Comparison of ENCODE assay signal across 9 cellular contexts in the genomic region with DNA sequence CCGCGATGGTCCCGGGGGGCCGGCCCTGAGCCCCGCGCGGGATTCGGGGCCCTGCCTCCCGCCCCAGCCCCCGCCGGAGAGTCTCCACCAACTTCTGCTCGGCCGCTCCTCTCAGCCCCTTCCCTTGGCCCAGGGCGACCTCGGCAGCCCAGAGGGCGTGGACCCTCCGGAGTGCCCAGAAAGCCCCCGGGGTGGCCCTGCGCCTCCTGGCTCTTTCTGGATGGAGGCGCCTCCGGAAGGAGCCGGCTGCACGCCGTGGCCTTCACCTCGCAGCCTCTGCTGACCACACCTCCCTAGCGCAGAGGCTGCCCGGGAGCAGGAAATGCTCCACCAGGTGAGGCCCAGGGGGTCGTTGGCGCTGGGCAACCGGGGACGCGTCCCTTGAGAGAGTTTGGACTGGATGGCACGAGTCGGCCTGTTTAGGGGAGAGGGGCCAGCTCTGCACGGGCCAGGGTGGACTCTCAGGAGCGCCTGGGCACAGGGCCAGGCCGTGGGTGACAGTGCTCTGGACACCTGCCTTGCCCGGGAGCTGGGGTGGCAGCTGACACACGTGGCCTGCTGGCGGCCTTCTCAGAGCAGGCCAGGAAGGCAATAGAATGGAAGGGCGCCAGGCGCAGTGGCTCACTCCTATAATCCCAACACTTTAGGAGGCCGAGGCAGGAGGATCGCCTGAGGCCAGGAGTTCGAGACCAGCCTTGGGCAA. TPM values are rescaled to one million over a fixed set of nuclear protein-coding genes. Genes with fewer than 3 reads are reported as not detected.
A peak's percentile ranks its signal among the peaks of the same experiment; 100 is the strongest.
DNase-seq lines count a peak whose midpoint lies in the region; ATAC-seq and TF ChIP-seq lines count a peak whose summit lies in the region.
"Had no signal": no experiment of that assay in that cellular context is flagged by ENCODE, and none has a peak within 500 bp of the region (broad histone marks: within the 10 kb centered on the region; RNA-seq: fewer than 3 reads in every experiment).

No MANE protein-coding gene starts in this region.

- H3K4me1 ChIP-seq in HAP-1 (peaks cover 6% of the 10 kb centered on the region), SJSA1 (replicated peaks) (peaks cover 3% of the 10 kb centered on the region; the same call in 1 of the 2 replicates), gastroesophageal sphincter (peaks cover 0 to 23% (median 4%) of the 10 kb centered on the region in 3 donors), parathyroid adenoma (peaks cover 2% of the 10 kb centered on the region)

- in situ Hi-C loops in HAP-1 (cut with MboI; ENCODE audit: low sequenced_read_pairs): no loop called here

- H3K4me2 ChIP-seq in parathyroid adenoma (ENCODE audit: low read length): peak overlapping the region; percentile 91
- H3K4me2 ChIP-seq: KMS-11 had no signal

- WGBS in gastroesophageal sphincter (ENCODE audit: low coverage in 1 of 2), 2 donors: 85% methylated on average over 5 of the region's 45 CpGs; no CpG with 5 or more reads in 1 of the 2 donors

- H3K27ac ChIP-seq in SJSA1 (no peak overlapping the region), gastroesophageal sphincter (peak overlapping the region in 3 of 4 donors; percentile 13 to 71 (median 41)), parathyroid adenoma (no peak overlapping the region)
- H3K27ac ChIP-seq: KMS-11 had no signal

- TF ChIP-seq EP300 in gastroesophageal sphincter (IDR thresholded peaks at IDR 0.05): no peak

- DNase-seq in HAP-1 (ENCODE audit: low spot score in 2 of 2) (peak in 1 of 2 experiments; percentile 40), SJSA1 (ENCODE audit: low read depth in 1 of 2, low spot score in 2 of 2) (no peak), GM03348 (ENCODE audit: low spot score) (no peak)

- ATAC-seq in gastroesophageal sphincter (peak; percentile 25), HG03469 (IDR thresholded peaks at IDR 0.05; ENCODE audit: unreplicated experiment) (no peak), GM21390 (IDR thresholded peaks at IDR 0.05; ENCODE audit: unreplicated experiment) (no peak), HG03175 (IDR thresholded peaks at IDR 0.05; ENCODE audit: unreplicated experiment) (no peak)

- H3K4me3 ChIP-seq in HAP-1: peak overlapping the region; percentile 52
- peak overlapping the region; percentile 21; the same call in 1 of the 2 replicates for H3K4me3 ChIP-seq in SJSA1
- peak overlapping the region; percentile 66 to 83 for H3K4me3 ChIP-seq in gastroesophageal sphincter
- H3K4me3 ChIP-seq in parathyroid adenoma (ENCODE audit: low read depth, low read length): peak overlapping the region; percentile 47

- H3K27me3 ChIP-seq in HAP-1 (ENCODE audit: low read depth) (no peaks in the 10 kb centered on the region), SJSA1 (replicated peaks) (peaks cover 57% of the 10 kb centered on the region), gastroesophageal sphincter (no peaks in the 10 kb centered on the region), parathyroid adenoma (ENCODE audit: control insufficient read depth, insufficient read depth, low read length) (no peaks in the 10 kb centered on the region)

- TF ChIP-seq CTCF in gastroesophageal sphincter (IDR thresholded peaks at IDR 0.05): no peak
- TF ChIP-seq CTCF in parathyroid adenoma (IDR thresholded peaks at IDR 0.05): no peak

- H3K9me3 ChIP-seq in HAP-1 (no peaks in the 10 kb centered on the region), SJSA1 (replicated peaks) (no peaks in the 10 kb centered on the region), gastroesophageal sphincter (no peaks in the 10 kb centered on the region), parathyroid adenoma (ENCODE audit: control insufficient read depth, low read length) (no peaks in the 10 kb centered on the region)

- H3K79me2 ChIP-seq in parathyroid adenoma: no peaks in the 10 kb centered on the region

- TF ChIP-seq POLR2A in gastroesophageal sphincter (IDR thresholded peaks at IDR 0.05): no peak

- H3K9ac ChIP-seq in parathyroid adenoma: no peak overlapping the region
- H3K9ac ChIP-seq: KMS-11 had no signal

- H3K36me3 ChIP-seq in HAP-1 (replicated peaks) (no peaks in the 10 kb centered on the region; the same call in 1 of the 2 replicates), SJSA1 (no peaks in the 10 kb centered on the region), gastroesophageal sphincter (peaks cover 0 to 23% of the 10 kb centered on the region in 2 donors), parathyroid adenoma (ENCODE audit: control insufficient read depth, insufficient read depth, low read length) (no peaks in the 10 kb centered on the region)

- H2AFZ ChIP-seq in parathyroid adenoma: peak overlapping the region; percentile 70

RNA-seq across cellular contexts. Expression of a gene that starts 0.6 kb away (rescaled TPM):
- total RNA-seq in SJSA1 (2014; rRNA removed; shearing (Covaris generic)): 0.08 TPM in 1 of 2 replicates, not detected in the other
- 10 to 100 TPM; 12.9 to 32.3 (median 19.4) TPM for total RNA-seq in gastroesophageal sphincter

RNA-seq across cellular contexts. Expression of a gene that starts 21.1 kb away (rescaled TPM):
- total RNA-seq in SJSA1 (2014; rRNA removed; shearing (Covaris generic)): 11.6 and 13.8 TPM in 2 replicates
- total RNA-seq in gastroesophageal sphincter: 10 to 100 TPM; 21.9 to 32.8 (median 26.0) TPM

RNA-seq across cellular contexts. Expression of a gene that starts 26.2 kb away (rescaled TPM):
- 15.6 and 21.1 TPM in 2 replicates for total RNA-seq in SJSA1 (2014; rRNA removed; shearing (Covaris generic))
- 10 to 100 TPM; 25.6 to 34.5 (median 32.5) TPM for total RNA-seq in gastroesophageal sphincter

RNA-seq across cellular contexts. Expression of a gene that starts 38.8 kb away (rescaled TPM):
- 37.0 and 45.3 TPM in 2 replicates for total RNA-seq in SJSA1 (2014; rRNA removed; shearing (Covaris generic))
- total RNA-seq in gastroesophageal sphincter: 10 to 100 TPM; 54.6 to 63.8 (median 58.8) TPM

Comparison
In these comparisons a context has a peak if more than half of its experiments do, and no peak if none do; other contexts are left out.
1. H3K4me3 ChIP-seq: peak in every context shown above with its lines; median percentile 74 in gastroesophageal sphincter; 52 in HAP-1; 47 in parathyroid adenoma; 21 in SJSA1.
2. H3K27ac ChIP-seq: peak in gastroesophageal sphincter (3 of 4); none in SJSA1 (single experiment) and parathyroid adenoma (single experiment).
3. RNA of a gene that starts 0.6 kb away (total RNA-seq): 12.9 to 32.3 TPM in gastroesophageal sphincter; 0.08 TPM in SJSA1; every median in the first group is over 10 times any median in the second.